ENCODE assay signal across 8 cellular contexts in genomic region chr1:16904560-16905111, GRCh38. TPM values are rescaled to one million over a fixed set of nuclear protein-coding genes. Genes with fewer than 3 reads are reported as not detected.
DNase-seq lines count a peak whose midpoint lies in the region; ATAC-seq and TF ChIP-seq lines count a peak whose summit lies in the region.

No MANE protein-coding gene starts in this region.

- H3K9me3 ChIP-seq in CD4-positive, alpha-beta memory T cell (ENCODE audit: control insufficient read depth in 1 of 2, low read length in 2 of 2), result no peaks in the 10 kb centered on the region

- peaks cover 35% of the 10 kb centered on the region for H3K4me1 ChIP-seq in CD4-positive, alpha-beta memory T cell (ENCODE audit: insufficient read depth, low read length)

- H3K27me3 ChIP-seq in CD4-positive, alpha-beta memory T cell (ENCODE audit: insufficient read depth, low read length), result no peaks in the 10 kb centered on the region

- H3K9me3 Mint-ChIP-seq in CD4-positive, alpha-beta memory T cell, result peaks cover 0 to 6% (median 2%) of the 10 kb centered on the region in 8 donors
- no peaks in the 10 kb centered on the region for H3K9me3 Mint-ChIP-seq in endothelial cell (ENCODE audit: unreplicated experiment)

- no peaks in the 10 kb centered on the region for H3K36me3 ChIP-seq in CD4-positive, alpha-beta memory T cell (ENCODE audit: insufficient read depth, low read length)

- no peak for TF ChIP-seq CTCF in endothelial cell (IDR thresholded peaks at IDR 0.05; ENCODE audit: unreplicated experiment)

- no peak overlapping the region for H3K4me3 Mint-ChIP-seq in CD4-positive, alpha-beta memory T cell
- no peak overlapping the region for H3K4me3 Mint-ChIP-seq in endothelial cell (ENCODE audit: unreplicated experiment)

- no peak overlapping the region for H3K27ac Mint-ChIP-seq in CD4-positive, alpha-beta memory T cell
- no peak overlapping the region for H3K27ac Mint-ChIP-seq in endothelial cell (ENCODE audit: unreplicated experiment)

- peak; percentile 99 to 100 (median 100) for DNase-seq in CD4-positive, alpha-beta memory T cell
- DNase-seq in HS-5 (ENCODE audit: low read depth) (peak; percentile 96), NK-92 (lab: John Stamatoyannopoulos, UW; ENCODE audit: unreplicated experiment) (peak; percentile 96), endothelial cell (ENCODE audit: low spot score) (peak; percentile 100), mesenteric fat pad (ENCODE audit: low spot score) (peak; percentile 99)
- DNase-seq in activated CD8-positive, alpha-beta memory T cell treated with anti-CD3 and anti-CD28 coated beads for 48 hours (ENCODE audit: low read depth in 2 of 3, low spot score in 2 of 3), result peak; percentile 96 to 99 (median 96)
- DNase-seq in stimulated activated CD8-positive, alpha-beta memory T cell treated with anti-CD3 and anti-CD28 coated beads, Interleukin-15, amount 100 ng/mL, for 1 hour (ENCODE audit: low read depth), result peak; percentile 98

- POLR2A ChIA-PET in CD4-positive, alpha-beta memory T cell (lab: Charles Lee; ENCODE audit: partially characterized antibody), result interaction anchor here (0.6 to 4.7 kb wide), 41 partner anchors 8 to 1377 kb away, joined by 3 to 82 read pairs (median 5); partner anchors contain the start of genes ATP13A2, CROCC, DNAJC16 and FBXO42

- CTCF ChIA-PET in CD4-positive, alpha-beta memory T cell (lab: Charles Lee; ENCODE audit: partially characterized antibody), result interaction anchor here (1.0 to 2.0 kb wide), 5 partner anchors 15 to 196 kb away, joined by 3 to 7 read pairs (median 4); no protein-coding TSS in a partner anchor

- H3K36me3 Mint-ChIP-seq in CD4-positive, alpha-beta memory T cell, result no peaks in the 10 kb centered on the region
- no peaks in the 10 kb centered on the region for H3K36me3 Mint-ChIP-seq in endothelial cell (ENCODE audit: low read depth, unreplicated experiment)

- intact Hi-C loops in CD4-positive, alpha-beta memory T cell (cut with micrococcal nuclease), result loop anchor here (1.0 to 10.0 kb wide), 4 partner anchors 8 to 1070 kb away; partner anchors contain the start of gene SZRD1

- peaks cover 12 to 39% (median 21%) of the 10 kb centered on the region in 4 donors for H3K4me1 Mint-ChIP-seq in CD4-positive, alpha-beta memory T cell
- peaks cover 9% of the 10 kb centered on the region for H3K4me1 Mint-ChIP-seq in endothelial cell (ENCODE audit: unreplicated experiment)

- H3K4me3 ChIP-seq in CD4-positive, alpha-beta memory T cell (ENCODE audit: low read length in 2 of 2), result peak overlapping the region; percentile 38 to 66

- H3K27me3 Mint-ChIP-seq in CD4-positive, alpha-beta memory T cell, result no peaks in the 10 kb centered on the region
- H3K27me3 Mint-ChIP-seq in endothelial cell (ENCODE audit: unreplicated experiment), result peaks cover 3% of the 10 kb centered on the region

- H3K27ac ChIP-seq in CD4-positive, alpha-beta memory T cell (ENCODE audit: low read depth, low read length), result peak overlapping the region; percentile 97

- peak; percentile 88 for ATAC-seq in GM21360 (IDR thresholded peaks at IDR 0.05; ENCODE audit: unreplicated experiment)

RNA-seq across cellular contexts. Expression of gene RNU1-2, which starts 8.9 kb away (rescaled TPM):
- 1,000 to 10,000 TPM; 3,010 to 3,866 TPM for total RNA-seq in CD4-positive, alpha-beta memory T cell
- not detected for polyA plus RNA-seq in CD4-positive, alpha-beta memory T cell
- total RNA-seq in endothelial cell (ENCODE audit: unreplicated experiment), result 3,428 TPM
- total RNA-seq in mesenteric fat pad, result 6,165 TPM

RNA-seq across cellular contexts. Expression of gene CROCC, which starts 17.1 kb away (rescaled TPM):
- total RNA-seq in CD4-positive, alpha-beta memory T cell, result 10 to 100 TPM; 84.9 to 91.7 TPM
- 1 to 10 TPM in 1 of 2 donors, under 1 TPM in 1; 0.77 to 8.4 TPM for polyA plus RNA-seq in CD4-positive, alpha-beta memory T cell
- total RNA-seq in endothelial cell (ENCODE audit: unreplicated experiment) (38.9 TPM), mesenteric fat pad (14.4 TPM)

Comparison
In these comparisons a context has a peak if more than half of its experiments do, and no peak if none do; other contexts are left out.
1. Peak in every context shown above with its lines: DNase-seq, ATAC-seq, H3K4me3 ChIP-seq and H3K27ac ChIP-seq.